Comparison of ENCODE assay signal across 30 cellular contexts in the genomic region with DNA sequence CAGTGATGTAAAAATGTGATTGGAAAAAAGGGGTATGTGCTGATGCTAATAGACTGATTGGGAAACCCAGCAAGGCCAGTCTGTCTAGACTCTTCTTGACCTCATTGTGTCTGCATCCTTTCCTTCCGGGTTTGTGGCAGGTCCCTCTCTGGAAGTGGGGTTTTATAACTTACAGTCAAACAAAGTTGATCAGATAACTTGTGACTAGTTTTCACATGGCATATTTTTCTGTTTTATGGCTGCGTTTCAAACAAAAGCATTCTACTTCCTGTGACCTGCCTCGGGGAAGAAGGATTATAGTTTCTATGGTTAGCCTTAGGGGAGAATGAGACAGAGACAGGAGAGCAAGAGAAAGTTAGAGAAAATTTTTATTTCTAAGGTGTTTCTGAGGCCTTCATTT.
"Had no signal": no experiment of that assay in that cellular context is flagged by ENCODE, and none has a peak within 500 bp of the region (broad histone marks: within the 10 kb centered on the region; RNA-seq: fewer than 3 reads in every experiment).

No MANE protein-coding gene starts in this region.

- H3K9me3 Mint-ChIP-seq: activated CD8-positive, alpha-beta T cell treated with anti-CD3 and anti-CD28 coated beads for 36 hours; activated naive CD4-positive, alpha-beta T cell treated with anti-CD3 and anti-CD28 coated beads, Interleukin-2, amount 50 U/mL, for 24 hours; activated naive CD8-positive, alpha-beta T cell treated with anti-CD3 and anti-CD28 coated beads, Interleukin-2, amount 50 U/mL, for 24 hours; activated T-cell treated with anti-CD3 and anti-CD28 coated beads, Interleukin-2, amount 50 U/mL, for 4 hours; activated T-helper 17 cell treated with anti-CD3 and anti-CD28 coated beads, Interleukin-2, amount 50 U/mL, for 72 hours had no signal

- H3K4me1 Mint-ChIP-seq: activated naive CD4-positive, alpha-beta T cell treated with anti-CD3 and anti-CD28 coated beads, Interleukin-2, amount 50 U/mL, for 24 hours; activated naive CD8-positive, alpha-beta T cell treated with anti-CD3 and anti-CD28 coated beads, Interleukin-2, amount 50 U/mL, for 24 hours; activated T-helper 17 cell treated with anti-CD3 and anti-CD28 coated beads, Interleukin-2, amount 50 U/mL, for 72 hours; central memory CD8-positive, alpha-beta T cell; nephron; stimulated activated naive B cell treated with anti-CD40 and anti-IgM and Interleukin-4, amounts not matched to agents 10 μg/mL and 1 μg/mL and 100 μg/mL, for 72 hours had no signal

- H3K27ac Mint-ChIP-seq: activated CD8-positive, alpha-beta T cell treated with anti-CD3 and anti-CD28 coated beads for 36 hours; activated naive CD4-positive, alpha-beta T cell treated with anti-CD3 and anti-CD28 coated beads, Interleukin-2, amount 50 U/mL, for 24 hours; activated naive CD8-positive, alpha-beta T cell treated with anti-CD3 and anti-CD28 coated beads, Interleukin-2, amount 50 U/mL, for 24 hours; activated T-helper 17 cell treated with anti-CD3 and anti-CD28 coated beads, Interleukin-2, amount 50 U/mL, for 72 hours; nephron; progenitor cell of endocrine pancreas; stimulated activated naive B cell treated with anti-CD40 and anti-IgM and Interleukin-4, amounts not matched to agents 10 μg/mL and 1 μg/mL and 100 μg/mL, for 72 hours had no signal

- H3K27ac ChIP-seq: epithelial cell of prostate, esophagus squamous epithelium, heart right ventricle, left lung, neutrophil, suprapubic skin, transverse colon had no signal

- H3K9me3 ChIP-seq: esophagus squamous epithelium, left lung, neutrophil, suprapubic skin, transverse colon had no signal

- H3K4me3 ChIP-seq: esophagus squamous epithelium, heart right ventricle, left lung, lung, suprapubic skin, transverse colon had no signal

- ATAC-seq: activated CD8-positive, alpha-beta T cell treated with anti-CD3 and anti-CD28 coated beads for 36 hours; activated naive CD8-positive, alpha-beta T cell treated with anti-CD3 and anti-CD28 coated beads, Interleukin-2, amount 50 U/mL, for 24 hours; activated T-cell treated with anti-CD3 and anti-CD28 coated beads, Interleukin-2, amount 50 U/mL, for 4 hours; activated T-helper 17 cell treated with anti-CD3 and anti-CD28 coated beads, Interleukin-2, amount 50 U/mL, for 72 hours; heart right ventricle; left lung; sciatic nerve; stimulated activated naive B cell treated with anti-CD40 and anti-IgM and Interleukin-4, amounts not matched to agents 10 μg/mL and 1 μg/mL and 100 μg/mL, for 72 hours had no signal

- H3K27me3 Mint-ChIP-seq: activated CD8-positive, alpha-beta T cell treated with anti-CD3 and anti-CD28 coated beads for 36 hours; activated naive CD8-positive, alpha-beta T cell treated with anti-CD3 and anti-CD28 coated beads, Interleukin-2, amount 50 U/mL, for 24 hours; activated T-helper 17 cell treated with anti-CD3 and anti-CD28 coated beads, Interleukin-2, amount 50 U/mL, for 72 hours; central memory CD8-positive, alpha-beta T cell; progenitor cell of endocrine pancreas; stimulated activated naive B cell treated with anti-CD40 and anti-IgM and Interleukin-4, amounts not matched to agents 10 μg/mL and 1 μg/mL and 100 μg/mL, for 72 hours had no signal

- H3K36me3 ChIP-seq: esophagus squamous epithelium, heart right ventricle, left lung, neutrophil, suprapubic skin, transverse colon had no signal

- H3K4me1 ChIP-seq: esophagus squamous epithelium, heart right ventricle, left lung, suprapubic skin, transverse colon had no signal

- H3K27me3 ChIP-seq: esophagus squamous epithelium, heart right ventricle, left lung, neutrophil, suprapubic skin, transverse colon had no signal

- H3K4me3 Mint-ChIP-seq: activated CD8-positive, alpha-beta T cell treated with anti-CD3 and anti-CD28 coated beads for 36 hours; activated naive CD4-positive, alpha-beta T cell treated with anti-CD3 and anti-CD28 coated beads, Interleukin-2, amount 50 U/mL, for 24 hours; activated naive CD8-positive, alpha-beta T cell treated with anti-CD3 and anti-CD28 coated beads, Interleukin-2, amount 50 U/mL, for 24 hours; activated T-cell treated with anti-CD3 and anti-CD28 coated beads, Interleukin-2, amount 50 U/mL, for 4 hours; activated T-helper 17 cell treated with anti-CD3 and anti-CD28 coated beads, Interleukin-2, amount 50 U/mL, for 72 hours; central memory CD8-positive, alpha-beta T cell; nephron; stimulated activated naive B cell treated with anti-CD40 and anti-IgM and Interleukin-4, amounts not matched to agents 10 μg/mL and 1 μg/mL and 100 μg/mL, for 72 hours had no signal

- DNase-seq: activated CD4-positive, alpha-beta T cell treated with anti-CD3 and anti-CD28 coated beads for 1 hour; activated CD4-positive, alpha-beta T cell treated with anti-CD3 and anti-CD28 coated beads, Interleukin-2, amount 50 U/mL, for 1 hour; activated CD8-positive, alpha-beta T cell treated with anti-CD3 and anti-CD28 coated beads for 36 hours; activated gamma-delta T cell treated with Interleukin-2 at 50 U/mL for 16 hours; activated naive CD8-positive, alpha-beta T cell treated with anti-CD3 and anti-CD28 coated beads, Interleukin-2, amount 50 U/mL, for 24 hours; activated T-cell treated with anti-CD3 and anti-CD28 coated beads, Interleukin-2, amount 50 U/mL, for 4 hours; amygdala; effector CD8-positive, alpha-beta T cell; esophagus squamous epithelium; foreskin melanocyte; heart right ventricle; kidney glomerular epithelial cell; left lung; mesendoderm; small intestine; stimulated activated CD4-positive, alpha-beta T cell treated with anti-CD3 and anti-CD28 coated beads, Interleukin-1b, Interleukin-23, amount 100 ng/mL, for 48 hours; stimulated activated CD4-positive, alpha-beta T cell treated with anti-CD3 and anti-CD28 coated beads, Interleukin-4, amount 100 ng/mL, for 4 hours; stimulated activated CD8-positive, alpha-beta memory T cell treated with anti-CD3 and anti-CD28 coated beads, Interleukin-4, amount 100 ng/mL, for 48 hours; stimulated activated naive B cell treated with anti-CD40 and anti-IgM and Interleukin-4, amounts not matched to agents 10 μg/mL and 1 μg/mL and 100 μg/mL, for 72 hours; transverse colon had no signal
